Comparison of ENCODE assay signal across 8 cellular contexts in the genomic region with DNA sequence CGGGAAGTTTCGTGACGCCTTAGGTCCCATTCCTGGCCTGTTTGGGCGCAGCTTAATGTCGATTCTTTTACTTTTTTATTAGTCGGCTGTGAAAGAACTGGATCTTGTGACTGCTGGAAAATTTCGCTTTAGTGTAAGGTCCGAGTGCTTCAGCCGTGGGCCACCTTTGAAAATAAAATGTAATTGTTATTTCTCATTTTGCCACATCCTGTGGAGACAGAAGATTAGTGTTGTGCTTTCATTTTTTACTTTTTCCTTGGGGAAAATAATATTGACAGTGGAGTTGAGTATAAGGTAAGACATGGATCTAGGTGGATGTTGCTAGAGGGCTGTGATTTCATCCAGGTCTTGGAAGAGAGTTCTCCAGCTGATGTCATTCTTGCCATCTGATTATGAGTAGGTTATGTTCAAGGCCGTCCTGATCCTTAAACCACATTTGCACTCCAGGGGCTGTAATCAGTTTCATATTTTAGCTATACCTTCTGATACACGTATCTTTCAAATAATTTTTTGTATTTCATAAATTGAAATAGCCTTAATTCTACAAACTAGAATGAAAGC. TPM values are rescaled to one million over a fixed set of nuclear protein-coding genes. Genes with fewer than 3 reads are reported as not detected.
DNase-seq lines count a peak whose midpoint lies in the region; ATAC-seq, FAIRE-seq and TF ChIP-seq lines count a peak whose summit lies in the region.

No MANE protein-coding gene starts in this region.

- peaks cover 14% of the 10 kb centered on the region for H3K36me3 Mint-ChIP-seq in activated naive CD4-positive, alpha-beta T cell treated with anti-CD3 and anti-CD28 coated beads, Interleukin-2, amount 50 U/mL, for 24 hours
- no peaks in the 10 kb centered on the region for H3K36me3 Mint-ChIP-seq in astrocyte (ENCODE audit: low read depth, unreplicated experiment)

- H3K27ac ChIP-seq in astrocyte (ENCODE audit: low read depth, low read length), result peak overlapping the region; percentile 88
- peak overlapping the region; percentile 79 to 93 for H3K27ac ChIP-seq in testis

- H3K9ac ChIP-seq in astrocyte (ENCODE audit: low read length), result peak overlapping the region; percentile 97

- no peaks in the 10 kb centered on the region for H3K27me3 Mint-ChIP-seq in activated naive CD4-positive, alpha-beta T cell treated with anti-CD3 and anti-CD28 coated beads, Interleukin-2, amount 50 U/mL, for 24 hours
- peaks cover 2% of the 10 kb centered on the region for H3K27me3 Mint-ChIP-seq in astrocyte (ENCODE audit: low read depth, unreplicated experiment)

- H3K4me3 ChIP-seq in astrocyte (ENCODE audit: insufficient read depth, low read depth, low read length) (peak overlapping the region; percentile 82), testis (peak overlapping the region; percentile 91 to 93)

- TF ChIP-seq POLR2A in testis (IDR thresholded peaks at IDR 0.05), result no peak

- H3K36me3 ChIP-seq in astrocyte (ENCODE audit: insufficient read depth, low read length) (peaks cover 3% of the 10 kb centered on the region), testis (ENCODE audit: low read depth, missing control alignments) (no peaks in the 10 kb centered on the region)

- ATAC-seq in HG02852 (IDR thresholded peaks at IDR 0.05; ENCODE audit: unreplicated experiment) (no peak), HG02970 (IDR thresholded peaks at IDR 0.05; ENCODE audit: low FRiP score, unreplicated experiment) (no peak)

- H3K9me3 ChIP-seq in astrocyte (ENCODE audit: insufficient read depth, low read depth, low read length) (no peaks in the 10 kb centered on the region), testis (no peaks in the 10 kb centered on the region)

- peaks cover 59% of the 10 kb centered on the region for H3K79me2 ChIP-seq in astrocyte (ENCODE audit: insufficient read depth, low read length)

- peaks cover 63% of the 10 kb centered on the region for H3K4me1 Mint-ChIP-seq in activated naive CD4-positive, alpha-beta T cell treated with anti-CD3 and anti-CD28 coated beads, Interleukin-2, amount 50 U/mL, for 24 hours
- H3K4me1 Mint-ChIP-seq in astrocyte (ENCODE audit: low read depth, unreplicated experiment), result peaks cover 25% of the 10 kb centered on the region

- H3K4me2 ChIP-seq in astrocyte (ENCODE audit: low read length), result peak overlapping the region; percentile 85

- peak overlapping the region; percentile 92 for H2AFZ ChIP-seq in astrocyte (ENCODE audit: low read depth, low read length)

- FAIRE-seq in astrocyte (lab: Jason Lieb, UNC), result peak; percentile 32

- peak overlapping the region; percentile 97 for H3K27ac Mint-ChIP-seq in activated naive CD4-positive, alpha-beta T cell treated with anti-CD3 and anti-CD28 coated beads, Interleukin-2, amount 50 U/mL, for 24 hours
- peak overlapping the region; percentile 96 for H3K27ac Mint-ChIP-seq in astrocyte (ENCODE audit: unreplicated experiment)

- H3K27me3 ChIP-seq in astrocyte (ENCODE audit: insufficient read depth, low read length), result no peaks in the 10 kb centered on the region
- H3K27me3 ChIP-seq in testis, result no peaks in the 10 kb centered on the region

- H3K4me1 ChIP-seq in astrocyte (ENCODE audit: insufficient read depth, low read length) (peaks cover 10% of the 10 kb centered on the region), testis (no peaks in the 10 kb centered on the region)

- intact Hi-C loops in testis (cut with DNase I; ENCODE audit: low total_unique reads), result no loop called here

- H4K20me1 ChIP-seq in astrocyte (ENCODE audit: insufficient read depth, low read length), result peaks cover 49% of the 10 kb centered on the region

- no peaks in the 10 kb centered on the region for H3K9me3 Mint-ChIP-seq in activated naive CD4-positive, alpha-beta T cell treated with anti-CD3 and anti-CD28 coated beads, Interleukin-2, amount 50 U/mL, for 24 hours
- H3K9me3 Mint-ChIP-seq in astrocyte (ENCODE audit: unreplicated experiment), result no peaks in the 10 kb centered on the region

- no peak for DNase-seq in activated naive CD4-positive, alpha-beta T cell treated with Interleukin-2 at 50 U/mL for 16 hours
- peak; percentile 56 for DNase-seq in astrocyte (ENCODE audit: low read depth)
- DNase-seq in kidney glomerular epithelial cell (lab: John Stamatoyannopoulos, UW), result peak; percentile 31
- DNase-seq in testis, result no peak
- no peak for DNase-seq in NCI-H345 (lab: John Stamatoyannopoulos, UW)

- H3K4me3 Mint-ChIP-seq in activated naive CD4-positive, alpha-beta T cell treated with anti-CD3 and anti-CD28 coated beads, Interleukin-2, amount 50 U/mL, for 24 hours, result peak overlapping the region; percentile 98
- H3K4me3 Mint-ChIP-seq in astrocyte (ENCODE audit: unreplicated experiment), result peak overlapping the region; percentile 98

- whole genome bisulfite sequencing in testis, 2 donors, result 1% methylated on average over 11 of the region's 11 CpGs

- TF ChIP-seq CTCF in astrocyte (IDR thresholded peaks at IDR 0.05; ENCODE audit: insufficient read depth, low read depth, low read length) (no peak), testis (IDR thresholded peaks at IDR 0.05) (no peak)

RNA-seq across cellular contexts. Expression of a gene that starts 0.9 kb away (rescaled TPM):
- total RNA-seq in astrocyte (162 and 179 TPM in 2 replicates), testis (10 to 100 TPM; 51.6 to 53.1 TPM)
- 99.8 TPM for polyA plus RNA-seq in testis (ENCODE audit: insufficient read depth, low read depth, low replicate concordance)

Comparison
In these comparisons a context has a peak if more than half of its experiments do, and no peak if none do; other contexts are left out.
1. DNase-seq: peak in astrocyte (single experiment) and kidney glomerular epithelial cell (single experiment); none in activated naive CD4-positive, alpha-beta T cell treated with Interleukin-2 at 50 U/mL for 16 hours (single experiment), testis (single experiment) and NCI-H345 (single experiment).